ENCODE assay signal across 13 cellular contexts in genomic region chr6:151680846-151681425, GRCh38.
DNase-seq lines count a peak whose midpoint lies in the region; ATAC-seq and TF ChIP-seq lines count a peak whose summit lies in the region.
"Had no signal": no experiment of that assay in that cellular context is flagged by ENCODE, and none has a peak within 500 bp of the region (broad histone marks: within the 10 kb centered on the region; RNA-seq: fewer than 3 reads in every experiment).

No MANE protein-coding gene starts in this region.

- H3K4me3 Mint-ChIP-seq in GM23338: no peak overlapping the region
- H3K4me3 Mint-ChIP-seq: CD4-positive, alpha-beta memory T cell had no signal

- no peak overlapping the region for H3K27ac Mint-ChIP-seq in GM23338

- H3F3A ChIP-seq in GM23338 (replicated peaks; ENCODE audit: low read depth): no peaks in the 10 kb centered on the region

- CTCF ChIA-PET in mammary epithelial cell (lab: Charles Lee; ENCODE audit: low non-redundant PET) (no interaction called here), RWPE1 (lab: Yijun Ruan, JAX) (no interaction called here)

- in situ Hi-C loops in mammary epithelial cell (cut with MboI; ENCODE audit: low sequenced_read_pairs in 2 of 2): loop anchor here (10.0 to 25.0 kb wide), 2 partner anchors 581 to 584 kb away; no protein-coding TSS in a partner anchor

- no peak overlapping the region for H3K27ac ChIP-seq in GM23338 (ENCODE audit: low read depth)
- H3K27ac ChIP-seq in mammary epithelial cell (ENCODE audit: insufficient read depth, low read depth, low read length): no peak overlapping the region
- peak overlapping the region; percentile 60 for H3K27ac ChIP-seq in lower lobe of right lung
- H3K27ac ChIP-seq in skeletal muscle tissue (ENCODE audit: low read depth, low read length): peak overlapping the region; percentile 27
- no peak overlapping the region for H3K27ac ChIP-seq in RWPE1

- ATAC-seq in GM23338 (no peak), lower lobe of right lung (no peak), HG02623 (IDR thresholded peaks at IDR 0.05; ENCODE audit: unreplicated experiment) (no peak)

- no peak for DNase-seq in GM23338 (ENCODE audit: low spot score)
- no peak for DNase-seq in mammary epithelial cell
- no peak for DNase-seq in lower lobe of right lung
- no peak for DNase-seq in RWPE1 (ENCODE audit: low spot score)
- DNase-seq in NOMO-1 treated with dmso at 0.1 percent for 144 hours (lab: John Stamatoyannopoulos, UW; ENCODE audit: unreplicated experiment): no peak
- DNase-seq: CD4-positive, alpha-beta memory T cell; GDM1; NCI-H1436 treated with DMSO at 0.1 percent for 48 hours; NCI-H526 treated with DMSO at 0.1 percent for 48 hours; T-helper 2 cell had no signal

- intact Hi-C loops in mammary epithelial cell (cut with micrococcal nuclease) (no loop called here), lower lobe of right lung (cut with DNase I) (no loop called here)

- BruUV-seq in mammary epithelial cell (replicated peaks; lab: Mats Ljungman, UMichigan): no TSS peak

- H4K20me1 ChIP-seq in GM23338 (replicated peaks; ENCODE audit: insufficient read depth) (no peaks in the 10 kb centered on the region), mammary epithelial cell (ENCODE audit: insufficient read depth, low read length) (no peaks in the 10 kb centered on the region)

- H3K27me3 Mint-ChIP-seq in GM23338 (ENCODE audit: insufficient read depth, low read depth, poor library complexity): no peaks in the 10 kb centered on the region

- H3K9me3 ChIP-seq in mammary epithelial cell (replicated peaks; ENCODE audit: insufficient read depth, low read length) (no peaks in the 10 kb centered on the region), lower lobe of right lung (no peaks in the 10 kb centered on the region), skeletal muscle tissue (ENCODE audit: control insufficient read depth in 3 of 3, low read length in 3 of 3) (no peaks in the 10 kb centered on the region)

- no peak overlapping the region for H3K9ac ChIP-seq in mammary epithelial cell (ENCODE audit: insufficient read depth, low read length)
- peak overlapping the region in 1 of 3 donors; percentile 27 for H3K9ac ChIP-seq in skeletal muscle tissue (ENCODE audit: low read depth in 1 of 3, low read length in 3 of 3)

- H2AFZ ChIP-seq in GM23338: peak overlapping the region; percentile 95
- H2AFZ ChIP-seq in mammary epithelial cell (ENCODE audit: low read depth, low read length): peak overlapping the region; percentile 71
- H2AFZ ChIP-seq: hepatocyte had no signal

- no peaks in the 10 kb centered on the region for H3K9me3 Mint-ChIP-seq in GM23338
- H3K9me3 Mint-ChIP-seq: CD4-positive, alpha-beta memory T cell had no signal

- H3K9me2 ChIP-seq in GM23338 (ENCODE audit: insufficient read depth): peaks cover 12% of the 10 kb centered on the region; the same call in 1 of the 2 replicates

- H3K4me1 Mint-ChIP-seq in GM23338: peaks cover 14% of the 10 kb centered on the region
- H3K4me1 Mint-ChIP-seq: CD4-positive, alpha-beta memory T cell had no signal

- TF ChIP-seq CTCF in GM23338 (conservative IDR thresholded peaks at IDR 0.05; ENCODE audit: low read depth in 2 of 2) (no peak), mammary epithelial cell (conservative IDR thresholded peaks at IDR 0.05 in 1 of 2, IDR thresholded peaks at IDR 0.05 in 1 of 2; ENCODE audit: extremely low read depth in 1 of 2, insufficient read depth in 1 of 2, low read depth in 1 of 2, low read length in 2 of 2) (no peak), lower lobe of right lung (IDR thresholded peaks at IDR 0.05) (no peak), RWPE1 (conservative IDR thresholded peaks at IDR 0.05; ENCODE audit: low read depth) (no peak)

- H3K4me1 ChIP-seq in GM23338 (ENCODE audit: insufficient read depth) (peaks cover 10% of the 10 kb centered on the region), mammary epithelial cell (ENCODE audit: insufficient read depth, low read length) (no peaks in the 10 kb centered on the region), lower lobe of right lung (peaks cover 15% of the 10 kb centered on the region), skeletal muscle tissue (ENCODE audit: control insufficient read depth in 3 of 3, insufficient read depth in 3 of 3, low read length in 3 of 3) (peaks cover 0 to 8% (median 8%) of the 10 kb centered on the region in 3 donors)

- dilution Hi-C loops in mammary epithelial cell (cut with HindIII; ENCODE audit: low sequenced_read_pairs): no loop called here

- H3K36me3 ChIP-seq in GM23338 (ENCODE audit: insufficient read depth) (no peaks in the 10 kb centered on the region), mammary epithelial cell (ENCODE audit: insufficient read depth, low read length) (no peaks in the 10 kb centered on the region), lower lobe of right lung (no peaks in the 10 kb centered on the region), skeletal muscle tissue (ENCODE audit: control insufficient read depth in 3 of 3, insufficient read depth in 3 of 3, low read length in 3 of 3) (no peaks in the 10 kb centered on the region)

- POLR2A ChIA-PET in RWPE1 (lab: Yijun Ruan, JAX; ENCODE audit: low non-redundant PET): no interaction called here

- no peak overlapping the region for H3K4me2 ChIP-seq in GM23338
- no peak overlapping the region for H3K4me2 ChIP-seq in mammary epithelial cell (ENCODE audit: insufficient read depth, low read depth, low read length)

- WGBS in mammary epithelial cell (ENCODE audit: low coverage, missing lambda C conversion rate): 61% methylated on average over 12 of the region's 16 CpGs

- no peaks in the 10 kb centered on the region for H3K27me3 ChIP-seq in GM23338 (ENCODE audit: insufficient read depth)
- no peaks in the 10 kb centered on the region for H3K27me3 ChIP-seq in mammary epithelial cell (ENCODE audit: insufficient read depth, low read length)
- no peaks in the 10 kb centered on the region for H3K27me3 ChIP-seq in lower lobe of right lung (ENCODE audit: low read depth)
- H3K27me3 ChIP-seq in skeletal muscle tissue (ENCODE audit: control insufficient read depth in 3 of 3, insufficient read depth in 3 of 3, low read length in 3 of 3): no peaks in the 10 kb centered on the region
- H3K27me3 ChIP-seq: hepatocyte had no signal

- no peaks in the 10 kb centered on the region for H3K79me2 ChIP-seq in GM23338 (replicated peaks; ENCODE audit: insufficient read depth)
- H3K79me2 ChIP-seq in mammary epithelial cell (ENCODE audit: insufficient read depth, low read length): no peaks in the 10 kb centered on the region
- H3K79me2 ChIP-seq: hepatocyte had no signal

- no peak overlapping the region for H3K4me3 ChIP-seq in GM23338
- no peak overlapping the region for H3K4me3 ChIP-seq in mammary epithelial cell (replicated peaks in 1 of 3; ENCODE audit: insufficient read depth in 1 of 3, low read depth in 2 of 3, low read length in 3 of 3)
- peak overlapping the region; percentile 28 for H3K4me3 ChIP-seq in lower lobe of right lung
- H3K4me3 ChIP-seq in skeletal muscle tissue (ENCODE audit: low read length in 3 of 3): peak overlapping the region; percentile 23 to 52 (median 25)
- H3K4me3 ChIP-seq: hepatocyte had no signal

- no peaks in the 10 kb centered on the region for H3K36me3 Mint-ChIP-seq in GM23338 (ENCODE audit: low read depth)
- H3K36me3 Mint-ChIP-seq: CD4-positive, alpha-beta memory T cell had no signal

Comparison
In these comparisons a context has a peak if more than half of its experiments do, and no peak if none do; other contexts are left out.
1. H3K27ac ChIP-seq: peak in lower lobe of right lung (single experiment) and skeletal muscle tissue (single experiment); none in GM23338 (single experiment), mammary epithelial cell (single experiment) and RWPE1 (single experiment).
2. H3K4me3 ChIP-seq: peak in lower lobe of right lung (single experiment) and skeletal muscle tissue (3 of 3); none in GM23338 (single experiment) and mammary epithelial cell (0 of 3).